In genomic region chr1:214708321-214708960, GRCh38 we compare ENCODE assay signal across 23 cellular contexts.
"Had no signal": no experiment of that assay in that cellular context is flagged by ENCODE, and none has a peak within 500 bp of the region (broad histone marks: within the 10 kb centered on the region; RNA-seq: fewer than 3 reads in every experiment).

No MANE protein-coding gene starts in this region.

- FAIRE-seq: colon, endometrium, frontal cortex, islet of Langerhans had no signal

- H3K27ac ChIP-seq: neural progenitor cell, ovary, thyroid gland, VCaP had no signal

- H3K4me2 ChIP-seq: neural progenitor cell had no signal

- H3K4me3 ChIP-seq: neural progenitor cell, ovary, thyroid gland had no signal

- ATAC-seq: activated CD8-positive, alpha-beta memory T cell treated with anti-CD3 and anti-CD28 coated beads, Interleukin-2, amount 10 ng/mL, durations not matched to agents 7 days and 5 days; esophagus mucosa; left lobe of liver; sciatic nerve; stimulated activated effector memory CD8-positive, alpha-beta T cell treated with anti-CD3 and anti-CD28 coated beads, Interleukin-12 subunit alpha, Interleukin-12 subunit beta, amount 100 ng/mL, for 72 hours; T-cell had no signal

- H2AFZ ChIP-seq: neural progenitor cell had no signal

- H3K9me3 ChIP-seq: ovary, thyroid gland had no signal

- H3K36me3 ChIP-seq: neural progenitor cell, ovary, thyroid gland had no signal

- H3K4me1 ChIP-seq: neural progenitor cell, thyroid gland had no signal

- DNase-seq: activated CD4-positive, alpha-beta T cell treated with anti-CD3 and anti-CD28 coated beads for 1 hour; activated CD4-positive, alpha-beta T cell treated with anti-CD3 and anti-CD28 coated beads, Interleukin-2, amount 50 U/mL, for 48 hours; activated CD8-positive, alpha-beta memory T cell treated with anti-CD3 and anti-CD28 coated beads, Interleukin-2, amount 10 ng/mL, durations not matched to agents 7 days and 5 days; activated naive CD4-positive, alpha-beta T cell treated with anti-CD3 and anti-CD28 coated beads, Interleukin-2, amount 10 ng/mL, durations not matched to agents 7 days and 5 days; activated T-cell treated with anti-CD3 and anti-CD28 coated beads, Interleukin-2, amount 50 U/mL, for 24 hours; caudate nucleus; head of caudate nucleus; naive B cell; ovary; stimulated activated CD4-positive, alpha-beta T cell treated with anti-CD3 and anti-CD28 coated beads, Interleukin-12 subunit alpha, Interleukin-12 subunit beta, amount 100 ng/mL, for 4 hours; T-cell; T-helper 9 cell; thyroid gland had no signal

- H3K27me3 ChIP-seq: neural progenitor cell, ovary, thyroid gland had no signal
